In genomic region chr7:100158229-100159098, GRCh38 we compare ENCODE assay signal across 1 cellular context.
TF ChIP-seq lines count a peak whose summit lies in the region.

A gene with protein sequence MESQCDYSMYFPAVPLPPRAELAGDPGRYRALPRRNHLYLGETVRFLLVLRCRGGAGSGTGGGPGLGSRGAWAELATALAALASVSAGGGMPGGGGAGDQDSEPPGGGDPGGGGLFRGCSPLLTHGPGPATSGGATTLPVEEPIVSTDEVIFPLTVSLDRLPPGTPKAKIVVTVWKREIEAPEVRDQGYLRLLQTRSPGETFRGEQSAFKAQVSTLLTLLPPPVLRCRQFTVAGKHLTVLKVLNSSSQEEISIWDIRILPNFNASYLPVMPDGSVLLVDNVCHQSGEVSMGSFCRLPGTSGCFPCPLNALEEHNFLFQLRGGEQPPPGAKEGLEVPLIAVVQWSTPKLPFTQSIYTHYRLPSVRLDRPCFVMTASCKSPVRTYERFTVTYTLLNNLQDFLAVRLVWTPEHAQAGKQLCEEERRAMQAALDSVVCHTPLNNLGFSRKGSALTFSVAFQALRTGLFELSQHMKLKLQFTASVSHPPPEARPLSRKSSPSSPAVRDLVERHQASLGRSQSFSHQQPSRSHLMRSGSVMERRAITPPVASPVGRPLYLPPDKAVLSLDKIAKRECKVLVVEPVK (minus strand): TSS chr7:100158723. CDS start chr7:100158499, 224 bp downstream.

TF ChIP-seq in K562, 482 proteins besides CTCF, POLR2A, EP300 and RAD21 (continued from another document):
- TF ChIP-seq, protein P1, sequence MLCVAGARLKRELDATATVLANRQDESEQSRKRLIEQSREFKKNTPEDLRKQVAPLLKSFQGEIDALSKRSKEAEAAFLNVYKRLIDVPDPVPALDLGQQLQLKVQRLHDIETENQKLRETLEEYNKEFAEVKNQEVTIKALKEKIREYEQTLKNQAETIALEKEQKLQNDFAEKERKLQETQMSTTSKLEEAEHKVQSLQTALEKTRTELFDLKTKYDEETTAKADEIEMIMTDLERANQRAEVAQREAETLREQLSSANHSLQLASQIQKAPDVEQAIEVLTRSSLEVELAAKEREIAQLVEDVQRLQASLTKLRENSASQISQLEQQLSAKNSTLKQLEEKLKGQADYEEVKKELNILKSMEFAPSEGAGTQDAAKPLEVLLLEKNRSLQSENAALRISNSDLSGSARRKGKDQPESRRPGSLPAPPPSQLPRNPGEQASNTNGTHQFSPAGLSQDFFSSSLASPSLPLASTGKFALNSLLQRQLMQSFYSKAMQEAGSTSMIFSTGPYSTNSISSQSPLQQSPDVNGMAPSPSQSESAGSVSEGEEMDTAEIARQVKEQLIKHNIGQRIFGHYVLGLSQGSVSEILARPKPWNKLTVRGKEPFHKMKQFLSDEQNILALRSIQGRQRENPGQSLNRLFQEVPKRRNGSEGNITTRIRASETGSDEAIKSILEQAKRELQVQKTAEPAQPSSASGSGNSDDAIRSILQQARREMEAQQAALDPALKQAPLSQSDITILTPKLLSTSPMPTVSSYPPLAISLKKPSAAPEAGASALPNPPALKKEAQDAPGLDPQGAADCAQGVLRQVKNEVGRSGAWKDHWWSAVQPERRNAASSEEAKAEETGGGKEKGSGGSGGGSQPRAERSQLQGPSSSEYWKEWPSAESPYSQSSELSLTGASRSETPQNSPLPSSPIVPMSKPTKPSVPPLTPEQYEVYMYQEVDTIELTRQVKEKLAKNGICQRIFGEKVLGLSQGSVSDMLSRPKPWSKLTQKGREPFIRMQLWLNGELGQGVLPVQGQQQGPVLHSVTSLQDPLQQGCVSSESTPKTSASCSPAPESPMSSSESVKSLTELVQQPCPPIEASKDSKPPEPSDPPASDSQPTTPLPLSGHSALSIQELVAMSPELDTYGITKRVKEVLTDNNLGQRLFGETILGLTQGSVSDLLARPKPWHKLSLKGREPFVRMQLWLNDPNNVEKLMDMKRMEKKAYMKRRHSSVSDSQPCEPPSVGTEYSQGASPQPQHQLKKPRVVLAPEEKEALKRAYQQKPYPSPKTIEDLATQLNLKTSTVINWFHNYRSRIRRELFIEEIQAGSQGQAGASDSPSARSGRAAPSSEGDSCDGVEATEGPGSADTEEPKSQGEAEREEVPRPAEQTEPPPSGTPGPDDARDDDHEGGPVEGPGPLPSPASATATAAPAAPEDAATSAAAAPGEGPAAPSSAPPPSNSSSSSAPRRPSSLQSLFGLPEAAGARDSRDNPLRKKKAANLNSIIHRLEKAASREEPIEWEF (CRISPR knock-in tag; IDR thresholded peaks at IDR 0.05): no peak
- TF ChIP-seq KDM1A (IDR thresholded peaks at IDR 0.05) (peak in 1 of 2 experiments; percentile 52; a peak in 3 of 4 replicates), MTA1 (IDR thresholded peaks at IDR 0.05; ENCODE audit: borderline replicate concordance) (no peak), SUPT5H (IDR thresholded peaks at IDR 0.05) (peak; percentile 83), TBP (optimal IDR thresholded peaks at IDR 0.05; ENCODE audit: low read depth, low read length) (peak; percentile 97), SP1 (CRISPR knock-in tag; IDR thresholded peaks at IDR 0.05) (peak; percentile 89), CHD2 (IDR thresholded peaks at IDR 0.05; ENCODE audit: low read depth, low read length) (peak; percentile 33), ZNF324 (CRISPR knock-in tag; IDR thresholded peaks at IDR 0.05) (no peak), ESRRA (IDR thresholded peaks at IDR 0.05; ENCODE audit: borderline replicate concordance, low read depth) (peak; percentile 68; the same call in 1 of the 2 replicates), TRIM24 (IDR thresholded peaks at IDR 0.05) (peak in 1 of 2 experiments; percentile 36; a peak in 1 of 4 replicates), ETV5 (CRISPR knock-in tag; IDR thresholded peaks at IDR 0.05; ENCODE audit: low read depth) (peak; percentile 52; the same call in 1 of the 2 replicates), MED1 (CRISPR knock-in tag; IDR thresholded peaks at IDR 0.05; ENCODE audit: borderline replicate concordance) (no peak)
